In genomic region chr1:15949453-15950245, GRCh38 we compare ENCODE assay signal across 1 cellular context.
TF ChIP-seq lines count a peak whose summit lies in the region.

No MANE protein-coding gene starts in this region.

TF ChIP-seq in HEK293, 187 proteins besides CTCF, POLR2A, EP300 and RAD21 (continued from another document):
- TF ChIP-seq PRDM4 (tag by site-specific recombination; IDR thresholded peaks at IDR 0.05) (0 out of 2 replicates have a peak, but pooled peaks have one; percentile 27), SCRT2 (tag by site-specific recombination; IDR thresholded peaks at IDR 0.05) (peak; percentile 80), ZNF571 (tag by site-specific recombination; IDR thresholded peaks at IDR 0.05) (no peak), OSR2 (tag by site-specific recombination; IDR thresholded peaks at IDR 0.05) (no peak), ZSCAN30 (tag by site-specific recombination; IDR thresholded peaks at IDR 0.05) (no peak), GLIS1 (tag by site-specific recombination; IDR thresholded peaks at IDR 0.05) (peak; percentile 87), ZNF202 (tag by site-specific recombination; IDR thresholded peaks at IDR 0.05; ENCODE audit: borderline replicate concordance) (no peak), ZNF423 (tag by site-specific recombination; IDR thresholded peaks at IDR 0.05) (no peak), ZNF791 (tag by site-specific recombination; IDR thresholded peaks at IDR 0.05) (no peak)
